Comparison of ENCODE assay signal across 8 cellular contexts in the genomic region with DNA sequence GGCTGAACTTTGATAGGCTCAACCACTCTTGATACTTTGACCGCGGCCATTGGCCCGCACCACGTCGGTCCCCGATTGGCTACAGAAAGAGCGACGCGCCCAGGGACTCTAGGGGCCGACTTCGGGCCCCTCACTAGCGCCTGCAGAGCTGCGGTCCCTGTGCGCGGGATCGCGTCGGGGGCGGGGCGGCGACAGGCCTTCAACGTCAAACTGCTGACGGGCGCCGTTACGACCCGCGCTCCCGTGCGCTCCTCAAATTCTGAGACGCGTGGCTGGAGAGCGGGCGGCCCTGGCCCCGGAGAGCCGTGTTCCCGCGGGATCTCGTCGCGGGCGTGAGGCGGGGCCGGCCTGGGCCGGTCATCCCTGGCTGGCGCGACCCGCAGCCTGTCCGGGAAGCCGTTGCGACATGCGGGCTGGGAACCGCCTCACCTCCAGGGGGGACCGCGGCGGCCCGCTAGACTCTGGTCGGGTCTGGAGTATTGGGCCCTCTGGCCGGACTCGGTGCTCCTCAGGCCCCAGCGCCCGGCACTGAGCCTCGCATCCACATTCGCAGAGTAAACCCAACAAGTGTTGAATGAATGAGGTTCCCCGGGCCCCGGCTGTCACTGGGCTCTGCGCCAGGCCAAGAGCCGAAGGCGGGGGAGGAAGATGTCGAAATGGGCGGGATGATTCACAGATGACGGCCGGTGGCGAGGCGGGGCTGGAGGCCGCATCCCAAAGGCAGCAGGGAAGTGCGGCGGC. TPM values are rescaled to one million over a fixed set of nuclear protein-coding genes. Genes with fewer than 3 reads are reported as not detected.
DNase-seq lines count a peak whose midpoint lies in the region; ATAC-seq and TF ChIP-seq lines count a peak whose summit lies in the region.

No MANE protein-coding gene starts in this region.

- no peaks in the 10 kb centered on the region for H4K20me1 ChIP-seq in fibroblast of lung (ENCODE audit: control insufficient read depth, extremely low read depth, insufficient read depth, low read length)

- peak overlapping the region; percentile 89 for H3K27ac ChIP-seq in fibroblast of lung (ENCODE audit: insufficient read depth, low read length)

- peak overlapping the region; percentile 74 to 96 (median 90) for H3K4me3 Mint-ChIP-seq in naive thymus-derived CD8-positive, alpha-beta T cell
- peak overlapping the region; percentile 88 to 95 for H3K4me3 Mint-ChIP-seq in stimulated activated naive B cell treated with anti-CD40 and anti-IgM and Interleukin-4, amounts not matched to agents 10 μg/mL and 1 μg/mL and 100 μg/mL, for 72 hours

- peak overlapping the region; percentile 77 to 99 (median 96) for H3K27ac Mint-ChIP-seq in naive thymus-derived CD8-positive, alpha-beta T cell
- H3K27ac Mint-ChIP-seq in stimulated activated naive B cell treated with anti-CD40 and anti-IgM and Interleukin-4, amounts not matched to agents 10 μg/mL and 1 μg/mL and 100 μg/mL, for 72 hours: peak overlapping the region; percentile 98

- no peaks in the 10 kb centered on the region for H3K9me3 Mint-ChIP-seq in naive thymus-derived CD8-positive, alpha-beta T cell
- no peaks in the 10 kb centered on the region for H3K9me3 Mint-ChIP-seq in stimulated activated naive B cell treated with anti-CD40 and anti-IgM and Interleukin-4, amounts not matched to agents 10 μg/mL and 1 μg/mL and 100 μg/mL, for 72 hours

- peak; percentile 87 for ATAC-seq in GM21576 (IDR thresholded peaks at IDR 0.05; ENCODE audit: unreplicated experiment)
- peak; percentile 89 to 90 for ATAC-seq in naive thymus-derived CD8-positive, alpha-beta T cell
- peak; percentile 89 to 90 for ATAC-seq in stimulated activated naive B cell treated with anti-CD40 and anti-IgM and Interleukin-4, amounts not matched to agents 10 μg/mL and 1 μg/mL and 100 μg/mL, for 72 hours (replicated peaks)

- peak overlapping the region; percentile 76 for H3K4me3 ChIP-seq in Jurkat, Clone E6-1 (ENCODE audit: low read length)
- H3K4me3 ChIP-seq in fibroblast of lung (replicated peaks in 1 of 4; ENCODE audit: control extremely low read depth in 1 of 4, insufficient read depth in 1 of 4, low read depth in 3 of 4, low read length in 4 of 4): peak overlapping the region; percentile 26 to 71 (median 62)

- H3K36me3 ChIP-seq in fibroblast of lung (ENCODE audit: control insufficient read depth, insufficient read depth, low read length): no peaks in the 10 kb centered on the region

- H3K36me3 Mint-ChIP-seq in naive thymus-derived CD8-positive, alpha-beta T cell: peaks cover 0 to 5% (median 0%) of the 10 kb centered on the region in 3 donors
- H3K36me3 Mint-ChIP-seq in stimulated activated naive B cell treated with anti-CD40 and anti-IgM and Interleukin-4, amounts not matched to agents 10 μg/mL and 1 μg/mL and 100 μg/mL, for 72 hours: no peaks in the 10 kb centered on the region

- H3K27me3 Mint-ChIP-seq in naive thymus-derived CD8-positive, alpha-beta T cell: no peaks in the 10 kb centered on the region
- no peaks in the 10 kb centered on the region for H3K27me3 Mint-ChIP-seq in stimulated activated naive B cell treated with anti-CD40 and anti-IgM and Interleukin-4, amounts not matched to agents 10 μg/mL and 1 μg/mL and 100 μg/mL, for 72 hours

- POLR2A ChIA-PET in naive thymus-derived CD8-positive, alpha-beta T cell (lab: Charles Lee): interaction anchor here (0.6 to 2.9 kb wide), 5 partner anchors 38 to 389 kb away, joined by 3 to 18 read pairs (median 9); a partner anchor contains a TSS

- peak overlapping the region; percentile 81 for H3K9ac ChIP-seq in fibroblast of lung (ENCODE audit: insufficient read depth, low read length)

- no peak overlapping the region for H2AFZ ChIP-seq in fibroblast of lung (ENCODE audit: low read length)

- H3K27me3 ChIP-seq in fibroblast of lung (ENCODE audit: control insufficient read depth, insufficient read depth, low read length): no peaks in the 10 kb centered on the region

- peak overlapping the region; percentile 89 for H3K4me2 ChIP-seq in fibroblast of lung (ENCODE audit: extremely low read depth, insufficient read depth, low read length)

- no peaks in the 10 kb centered on the region for H3K9me3 ChIP-seq in fibroblast of lung (ENCODE audit: control insufficient read depth, insufficient read depth, low read depth, low read length)

- no peak for TF ChIP-seq CTCF in fibroblast of lung (conservative IDR thresholded peaks at IDR 0.05 in 1 of 2, IDR thresholded peaks at IDR 0.05 in 1 of 2; ENCODE audit: low read depth in 1 of 2, low read length in 2 of 2)

- H3K79me2 ChIP-seq in fibroblast of lung (ENCODE audit: control insufficient read depth, insufficient read depth, low read length): peaks cover 32% of the 10 kb centered on the region

- H3K4me1 Mint-ChIP-seq in naive thymus-derived CD8-positive, alpha-beta T cell: peaks cover 23 to 49% (median 43%) of the 10 kb centered on the region in 4 donors
- peaks cover 22 to 26% of the 10 kb centered on the region in 2 donors for H3K4me1 Mint-ChIP-seq in stimulated activated naive B cell treated with anti-CD40 and anti-IgM and Interleukin-4, amounts not matched to agents 10 μg/mL and 1 μg/mL and 100 μg/mL, for 72 hours

- H3K4me1 ChIP-seq in fibroblast of lung (ENCODE audit: control insufficient read depth, extremely low read depth, insufficient read depth, low read length): peaks cover 2% of the 10 kb centered on the region

- peak; percentile 58 for DNase-seq in DMS114 treated with DMSO at 0.1 percent for 48 hours (lab: John Stamatoyannopoulos, UW; ENCODE audit: unreplicated experiment)
- no peak for DNase-seq in Jurkat, Clone E6-1 (ENCODE audit: low read depth, low spot score)
- peak; percentile 94 for DNase-seq in RKO (ENCODE audit: low spot score)
- DNase-seq in activated T-helper 1 cell treated with anti-CD3 and anti-CD28 coated beads, Interleukin-2, amount 50 U/mL, for 16 hours (ENCODE audit: low read depth in 1 of 2, low spot score in 1 of 2): peak; percentile 72 to 86
- DNase-seq in fibroblast of lung (ENCODE audit: low read depth in 2 of 2): peak; percentile 93 to 96
- peak; percentile 70 to 96 (median 85) for DNase-seq in naive thymus-derived CD8-positive, alpha-beta T cell
- DNase-seq in stimulated activated naive B cell treated with anti-CD40 and anti-IgM and Interleukin-4, amounts not matched to agents 10 μg/mL and 1 μg/mL and 100 μg/mL, for 72 hours: peak; percentile 94

RNA-seq across cellular contexts. Expression of a gene that starts 0.6 kb away (rescaled TPM):
- polyA plus RNA-seq in Jurkat, Clone E6-1 (2012; ENCODE audit: insufficient read depth, insufficient read length): 63.1 TPM
- total RNA-seq in fibroblast of lung: 22.6 and 30.7 TPM in 2 replicates
- 19.8 and 22.4 TPM in 2 replicates for polyA plus RNA-seq in fibroblast of lung
- polyA plus RNA-seq in fibroblast of lung (2012): 20.7 and 25.2 TPM in 2 replicates
- 39.6 and 43.1 TPM in 2 replicates for polyA minus RNA-seq in fibroblast of lung (ENCODE audit: low replicate concordance)
- total RNA-seq in naive thymus-derived CD8-positive, alpha-beta T cell: 10 to 100 TPM; 89.3 to 91.3 TPM
- polyA plus RNA-seq in naive thymus-derived CD8-positive, alpha-beta T cell: 10 to 100 TPM; 15.2 to 24.0 (median 17.4) TPM

RNA-seq across cellular contexts. Expression of a gene that starts 38.4 kb away (rescaled TPM):
- 3.8 TPM for polyA plus RNA-seq in Jurkat, Clone E6-1 (2012; ENCODE audit: insufficient read depth, insufficient read length)
- total RNA-seq in fibroblast of lung: 13.6 and 28.9 TPM in 2 replicates
- 12.1 and 17.3 TPM in 2 replicates for polyA plus RNA-seq in fibroblast of lung
- 6.1 and 8.2 TPM in 2 replicates for polyA plus RNA-seq in fibroblast of lung (2012)
- polyA minus RNA-seq in fibroblast of lung (ENCODE audit: low replicate concordance): 12.4 and 15.6 TPM in 2 replicates
- 1 to 10 TPM; 2.8 to 2.9 TPM for total RNA-seq in naive thymus-derived CD8-positive, alpha-beta T cell
- under 1 TPM; 0.33 to 0.83 (median 0.82) TPM for polyA plus RNA-seq in naive thymus-derived CD8-positive, alpha-beta T cell
